ENCODE assay signal across 25 cellular contexts in the genomic region with DNA sequence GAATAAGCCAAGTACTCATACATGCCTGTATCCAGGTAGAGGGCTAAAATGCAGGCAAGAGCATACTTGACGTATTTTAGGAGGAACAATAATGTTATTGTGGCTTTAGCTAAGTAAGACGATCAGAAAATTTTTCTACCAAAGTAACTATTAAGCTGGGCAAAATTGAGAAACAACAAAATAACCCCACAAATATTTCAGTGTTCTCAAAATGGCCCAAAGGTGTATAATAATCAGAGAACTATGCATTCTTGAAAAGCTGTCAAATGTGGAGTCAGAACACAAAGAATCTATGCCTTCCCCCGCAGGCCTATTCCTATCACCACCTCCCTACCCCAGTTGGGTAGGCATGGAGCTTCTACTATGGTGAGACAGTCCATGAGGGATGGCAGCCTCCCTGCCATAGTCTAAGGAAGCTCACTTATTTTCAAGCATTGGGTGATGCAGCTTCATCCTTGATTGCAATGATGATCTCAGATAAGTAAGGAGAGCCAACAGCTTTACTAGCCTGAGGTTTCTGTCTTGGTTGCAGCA.
DNase-seq lines count a peak whose midpoint lies in the region; ATAC-seq, FAIRE-seq and TF ChIP-seq lines count a peak whose summit lies in the region.
"Had no signal": no experiment of that assay in that cellular context is flagged by ENCODE, and none has a peak within 500 bp of the region (broad histone marks: within the 10 kb centered on the region; RNA-seq: fewer than 3 reads in every experiment).

No MANE protein-coding gene starts in this region.

- no peaks in the 10 kb centered on the region for H3K9me1 ChIP-seq in keratinocyte (ENCODE audit: control insufficient read depth, extremely low read depth, insufficient read depth, low read length)

- no TSS peak for BruUV-seq in mammary epithelial cell (replicated peaks; lab: Mats Ljungman, UMichigan)

- 0% methylated on average over 3 of the region's 3 CpGs for WGBS in mammary epithelial cell (ENCODE audit: low coverage, missing lambda C conversion rate)
- WGBS in testis, 2 donors, result 95 to 96% methylated on average over 3 of the region's 3 CpGs

- H3K4me3 ChIP-seq in OCI-LY3 (ENCODE audit: low read length), result no peak overlapping the region
- no peak overlapping the region for H3K4me3 ChIP-seq in mammary epithelial cell (replicated peaks in 1 of 3; ENCODE audit: insufficient read depth in 1 of 3, low read depth in 2 of 3, low read length in 3 of 3)
- H3K4me3 ChIP-seq in keratinocyte (ENCODE audit: control insufficient read depth in 2 of 3, extremely low read depth in 1 of 3, insufficient read depth in 2 of 3, low read depth in 1 of 3, low read length in 3 of 3), result no peak overlapping the region
- H3K4me3 ChIP-seq in upper lobe of right lung, result no peak overlapping the region
- H3K4me3 ChIP-seq in testis, result no peak overlapping the region
- H3K4me3 ChIP-seq: A549; BLaER1 treated with 17β-estradiol and CSF1 and Interleukin-3, amounts not matched to agents 10 nM and 100 nM; GM12878 had no signal

- in situ Hi-C loops in mammary epithelial cell (cut with MboI; ENCODE audit: low sequenced_read_pairs in 2 of 2), result loop anchor here in 1 of 2 donors (10.0 kb wide), 1 partner anchor 309 kb away; no protein-coding TSS in a partner anchor

- no peaks in the 10 kb centered on the region for H3K27me3 ChIP-seq in OCI-LY3 (ENCODE audit: low read depth, low read length)
- H3K27me3 ChIP-seq in mammary epithelial cell (ENCODE audit: insufficient read depth, low read length), result no peaks in the 10 kb centered on the region
- H3K27me3 ChIP-seq in keratinocyte (ENCODE audit: control insufficient read depth, extremely low read depth, insufficient read depth, low read length), result no peaks in the 10 kb centered on the region
- H3K27me3 ChIP-seq in upper lobe of right lung, result no peaks in the 10 kb centered on the region
- no peaks in the 10 kb centered on the region for H3K27me3 ChIP-seq in testis
- H3K27me3 ChIP-seq: BE2C; BLaER1 treated with 17β-estradiol and CSF1 and Interleukin-3, amounts not matched to agents 10 nM and 100 nM had no signal

- H4K20me1 ChIP-seq in OCI-LY3 (ENCODE audit: insufficient read depth, low read length), result no peaks in the 10 kb centered on the region
- no peaks in the 10 kb centered on the region for H4K20me1 ChIP-seq in mammary epithelial cell (ENCODE audit: insufficient read depth, low read length)
- no peaks in the 10 kb centered on the region for H4K20me1 ChIP-seq in keratinocyte (ENCODE audit: control insufficient read depth, extremely low read depth, insufficient read depth, low read length)
- H4K20me1 ChIP-seq: BLaER1 treated with 17β-estradiol and CSF1 and Interleukin-3, amounts not matched to agents 10 nM and 100 nM had no signal

- intact Hi-C loops in mammary epithelial cell (cut with micrococcal nuclease) (loop anchor here (2.0 kb wide), 1 partner anchor 31 kb away; no protein-coding TSS in a partner anchor), upper lobe of right lung (cut with DNase I) (no loop called here), testis (cut with DNase I; ENCODE audit: low total_unique reads) (no loop called here)

- H2AFZ ChIP-seq in OCI-LY3 (ENCODE audit: low read depth, low read length), result peak overlapping the region; percentile 63; the same call in 1 of the 2 replicates
- peak overlapping the region; percentile 66 for H2AFZ ChIP-seq in mammary epithelial cell (ENCODE audit: low read depth, low read length)
- peak overlapping the region; percentile 75 for H2AFZ ChIP-seq in keratinocyte (ENCODE audit: control insufficient read depth, low read length)

- no peaks in the 10 kb centered on the region for H3K36me3 ChIP-seq in OCI-LY3 (replicated peaks; ENCODE audit: low read depth, low read length)
- no peaks in the 10 kb centered on the region for H3K36me3 ChIP-seq in mammary epithelial cell (ENCODE audit: insufficient read depth, low read length)
- no peaks in the 10 kb centered on the region for H3K36me3 ChIP-seq in keratinocyte (ENCODE audit: control insufficient read depth in 2 of 2, extremely low read depth in 1 of 2, insufficient read depth in 2 of 2, low read length in 2 of 2)
- H3K36me3 ChIP-seq in upper lobe of right lung, result no peaks in the 10 kb centered on the region
- H3K36me3 ChIP-seq in testis (ENCODE audit: low read depth, missing control alignments), result no peaks in the 10 kb centered on the region
- H3K36me3 ChIP-seq: BE2C; BLaER1 treated with 17β-estradiol and CSF1 and Interleukin-3, amounts not matched to agents 10 nM and 100 nM had no signal

- H3K4me2 ChIP-seq in OCI-LY3 (ENCODE audit: low read length) (no peak overlapping the region), mammary epithelial cell (ENCODE audit: insufficient read depth, low read depth, low read length) (peak overlapping the region; percentile 18), keratinocyte (ENCODE audit: control insufficient read depth, extremely low read depth, insufficient read depth, low read depth, low read length) (peak overlapping the region; percentile 7)
- H3K4me2 ChIP-seq: A549; BLaER1 treated with 17β-estradiol and CSF1 and Interleukin-3, amounts not matched to agents 10 nM and 100 nM had no signal

- dilution Hi-C loops in mammary epithelial cell (cut with HindIII; ENCODE audit: low sequenced_read_pairs), result no loop called here
- dilution Hi-C loops in keratinocyte (cut with MboI; ENCODE audit: extremely low pct_ligation_motif_present, low sequenced_read_pairs), result no loop called here

- TF ChIP-seq POLR2A in testis (IDR thresholded peaks at IDR 0.05), result no peak

- CTCF ChIA-PET in mammary epithelial cell (lab: Charles Lee; ENCODE audit: low non-redundant PET), result no interaction called here

- no peaks in the 10 kb centered on the region for H3K4me1 ChIP-seq in OCI-LY3 (ENCODE audit: low read length)
- H3K4me1 ChIP-seq in mammary epithelial cell (ENCODE audit: insufficient read depth, low read length), result peaks cover 15% of the 10 kb centered on the region
- peaks cover 11% of the 10 kb centered on the region for H3K4me1 ChIP-seq in keratinocyte (ENCODE audit: control insufficient read depth, extremely low read depth, insufficient read depth, low read length)
- H3K4me1 ChIP-seq in upper lobe of right lung, result no peaks in the 10 kb centered on the region
- no peaks in the 10 kb centered on the region for H3K4me1 ChIP-seq in testis
- H3K4me1 ChIP-seq: A549; BLaER1 treated with 17β-estradiol and CSF1 and Interleukin-3, amounts not matched to agents 10 nM and 100 nM had no signal

- DNase-seq in mammary epithelial cell (peak; percentile 68), keratinocyte (ENCODE audit: low read depth, low spot score) (no peak), upper lobe of right lung (no peak), cerebellum (ENCODE audit: low spot score) (no peak), testis (no peak), NCI-H526 treated with DMSO at 0.1 percent for 48 hours (lab: John Stamatoyannopoulos, UW) (no peak)
- DNase-seq: 8988T; ACHN; AML-193; BE2C; CD4-positive, alpha-beta T cell; CD8-positive, alpha-beta memory T cell; DMS 273 treated with DMSO at 0.1 percent for 48 hours; DMS79; EL; GDM1; H7; HCEC 1CT had no signal

- ATAC-seq in upper lobe of right lung, result peak; percentile 16
- ATAC-seq: A549, GM12878 had no signal

- H3K9me3 ChIP-seq in OCI-LY3 (ENCODE audit: insufficient read depth, low read length) (no peaks in the 10 kb centered on the region), mammary epithelial cell (replicated peaks; ENCODE audit: insufficient read depth, low read length) (no peaks in the 10 kb centered on the region), keratinocyte (ENCODE audit: control insufficient read depth, low read depth, low read length) (no peaks in the 10 kb centered on the region), upper lobe of right lung (no peaks in the 10 kb centered on the region), testis (no peaks in the 10 kb centered on the region)
- H3K9me3 ChIP-seq: A549; BE2C; BLaER1 treated with 17β-estradiol and CSF1 and Interleukin-3, amounts not matched to agents 10 nM and 100 nM had no signal

- peak; percentile 65 for FAIRE-seq in keratinocyte (lab: Jason Lieb, UNC)
- FAIRE-seq: A549, D721Med, GM12878, GM19239, H1 had no signal

- H3K9ac ChIP-seq in OCI-LY3 (ENCODE audit: low read length), result no peak overlapping the region
- no peak overlapping the region for H3K9ac ChIP-seq in mammary epithelial cell (ENCODE audit: insufficient read depth, low read length)
- H3K9ac ChIP-seq in keratinocyte (ENCODE audit: control insufficient read depth, extremely low read depth, insufficient read depth, low read length), result no peak overlapping the region
- H3K9ac ChIP-seq: BLaER1 treated with 17β-estradiol and CSF1 and Interleukin-3, amounts not matched to agents 10 nM and 100 nM had no signal

- no peak for TF ChIP-seq CTCF in OCI-LY3 (IDR thresholded peaks at IDR 0.05; ENCODE audit: low read depth, low read length)
- no peak for TF ChIP-seq CTCF in mammary epithelial cell (conservative IDR thresholded peaks at IDR 0.05 in 1 of 2, IDR thresholded peaks at IDR 0.05 in 1 of 2; ENCODE audit: extremely low read depth in 1 of 2, insufficient read depth in 1 of 2, low read depth in 1 of 2, low read length in 2 of 2)
- TF ChIP-seq CTCF in keratinocyte (optimal IDR thresholded peaks at IDR 0.05 in 1 of 3, IDR thresholded peaks at IDR 0.05 in 1 of 3, conservative IDR thresholded peaks at IDR 0.05 in 1 of 3; ENCODE audit: extremely low read depth in 1 of 3, insufficient read depth in 2 of 3, low read length in 3 of 3), result no peak
- no peak for TF ChIP-seq CTCF in upper lobe of right lung (IDR thresholded peaks at IDR 0.05)
- TF ChIP-seq CTCF in testis (IDR thresholded peaks at IDR 0.05), result no peak

- H3K79me2 ChIP-seq in OCI-LY3 (ENCODE audit: low read length), result no peaks in the 10 kb centered on the region
- H3K79me2 ChIP-seq in mammary epithelial cell (ENCODE audit: insufficient read depth, low read length), result no peaks in the 10 kb centered on the region
- H3K79me2 ChIP-seq in keratinocyte (ENCODE audit: control insufficient read depth, insufficient read depth, low read length), result no peaks in the 10 kb centered on the region

- H3K27ac ChIP-seq in OCI-LY3 (ENCODE audit: low read length) (no peak overlapping the region), mammary epithelial cell (ENCODE audit: insufficient read depth, low read depth, low read length) (peak overlapping the region; percentile 54), keratinocyte (ENCODE audit: control insufficient read depth, insufficient read depth, low read length) (no peak overlapping the region), upper lobe of right lung (no peak overlapping the region), testis (no peak overlapping the region)
- H3K27ac ChIP-seq: A549; BLaER1 treated with 17β-estradiol and CSF1 and Interleukin-3, amounts not matched to agents 10 nM and 100 nM had no signal
